ENCODE assay signal across 23 cellular contexts in genomic region chr3:57141719-57142118, GRCh38. TPM values are rescaled to one million over a fixed set of nuclear protein-coding genes. Genes with fewer than 3 reads are reported as not detected.
DNase-seq lines count a peak whose midpoint lies in the region; ATAC-seq and TF ChIP-seq lines count a peak whose summit lies in the region.
"Had no signal": no experiment of that assay in that cellular context is flagged by ENCODE, and none has a peak within 500 bp of the region (broad histone marks: within the 10 kb centered on the region; RNA-seq: fewer than 3 reads in every experiment).

No MANE protein-coding gene starts in this region.

- TF ChIP-seq POLR2A in breast epithelium (IDR thresholded peaks at IDR 0.05), result no peak

- ATAC-seq in GM21619 (IDR thresholded peaks at IDR 0.05; ENCODE audit: unreplicated experiment) (no peak), left lobe of liver (no peak)
- no peak for ATAC-seq in activated naive CD8-positive, alpha-beta T cell treated with anti-CD3 and anti-CD28 coated beads, Interleukin-2, amount 50 U/mL, for 24 hours

- peaks cover 17% of the 10 kb centered on the region for H3K27me3 Mint-ChIP-seq in MCF 10A (ENCODE audit: insufficient read depth, unreplicated experiment)
- H3K27me3 Mint-ChIP-seq in activated naive CD8-positive, alpha-beta T cell treated with anti-CD3 and anti-CD28 coated beads, Interleukin-2, amount 50 U/mL, for 24 hours, result peaks cover 21% of the 10 kb centered on the region

- peaks cover 48% of the 10 kb centered on the region for H3K79me2 ChIP-seq in mesendoderm (ENCODE audit: control insufficient read depth, insufficient read depth, low read length)

- no peaks in the 10 kb centered on the region for H3K4me1 Mint-ChIP-seq in MCF 10A (ENCODE audit: insufficient read depth, unreplicated experiment)
- H3K4me1 Mint-ChIP-seq in activated naive CD8-positive, alpha-beta T cell treated with anti-CD3 and anti-CD28 coated beads, Interleukin-2, amount 50 U/mL, for 24 hours, result no peaks in the 10 kb centered on the region
- H3K4me1 Mint-ChIP-seq: activated B cell treated with CpG ODN at 0.5 μM for 24 hours had no signal

- no peak for TF ChIP-seq CTCF in breast epithelium (IDR thresholded peaks at IDR 0.05)
- TF ChIP-seq CTCF in MCF 10A (IDR thresholded peaks at IDR 0.05; ENCODE audit: unreplicated experiment), result no peak

- H3K27ac ChIP-seq in breast epithelium (peak overlapping the region; percentile 75 to 87), mesendoderm (ENCODE audit: low read depth, low read length) (no peak overlapping the region)
- H3K27ac ChIP-seq: 22Rv1, dorsolateral prefrontal cortex had no signal

- intact Hi-C loops in breast epithelium (cut with DNase I; ENCODE audit: low total_unique reads), result no loop called here
- intact Hi-C loops in MCF 10A (cut with micrococcal nuclease), result no loop called here

- no peak overlapping the region for H4K5ac ChIP-seq in mesendoderm (ENCODE audit: low read length)

- H2BK120ac ChIP-seq in mesendoderm (ENCODE audit: low read depth, low read length), result no peak overlapping the region

- no peaks in the 10 kb centered on the region for H3K9me3 Mint-ChIP-seq in MCF 10A (ENCODE audit: unreplicated experiment)
- H3K9me3 Mint-ChIP-seq in activated naive CD8-positive, alpha-beta T cell treated with anti-CD3 and anti-CD28 coated beads, Interleukin-2, amount 50 U/mL, for 24 hours, result no peaks in the 10 kb centered on the region
- H3K9me3 Mint-ChIP-seq: activated B cell treated with CpG ODN at 0.5 μM for 24 hours; activated T-helper 1 cell treated with anti-CD3 and anti-CD28 coated beads, Interleukin-12 subunit alpha, Interleukin-12 subunit beta, Interleukin-2, Interleukin-4 antibody, amounts not matched to agents 30 ng/mL and 10 ng/mL and 1 ng/mL, durations not matched to agents 14 hours and 24 hours and 36 hours; naive B cell; T-helper 1 cell treated with Interleukin-12 subunit alpha and Interleukin-12 subunit beta and Interleukin-4 antibody, amounts not matched to agents 30 μg/mL and 1 μg/mL, for 36 hours had no signal

- H3K18ac ChIP-seq in mesendoderm (ENCODE audit: low read length), result peak overlapping the region; percentile 91

- DNase-seq in breast epithelium (ENCODE audit: low spot score in 2 of 2) (no peak), MCF 10A (ENCODE audit: unreplicated experiment) (no peak), amniotic epithelial cell (ENCODE audit: low read depth) (peak; percentile 19), mesendoderm (peak; percentile 66), mesenteric fat pad (ENCODE audit: low spot score) (no peak), left lobe of liver (ENCODE audit: low spot score) (no peak)
- DNase-seq in activated naive CD8-positive, alpha-beta T cell treated with anti-CD3 and anti-CD28 coated beads, Interleukin-2, amount 50 U/mL, for 24 hours, result no peak
- DNase-seq: activated B cell treated with CpG ODN at 0.5 μM for 24 hours; activated CD8-positive, alpha-beta memory T cell treated with anti-CD3 and anti-CD28 coated beads for 24 hours; C1 segment of cervical spinal cord; dorsolateral prefrontal cortex; erythroblast; naive B cell; NCI-H1930; NCI-H446 treated with DMSO at 0.1 percent for 48 hours; small intestine; stimulated activated CD4-positive, alpha-beta T cell treated with anti-CD3 and anti-CD28 coated beads, Interleukin-4, amount 100 ng/mL, for 1 hour had no signal

- no CpG with 5 or more reads among the region's 4 CpGs for WGBS in mesendoderm (ENCODE audit: extremely low coverage, insufficient coverage, low lambda C conversion rate)

- H3K4me3 ChIP-seq in breast epithelium, result peak overlapping the region; percentile 7 to 50 (median 11)
- no peak overlapping the region for H3K4me3 ChIP-seq in mesendoderm (ENCODE audit: low read length)
- H3K4me3 ChIP-seq: dorsolateral prefrontal cortex had no signal

- H2BK5ac ChIP-seq in mesendoderm (ENCODE audit: low read length), result no peak overlapping the region

- H3K36me3 Mint-ChIP-seq in MCF 10A (ENCODE audit: insufficient read depth, unreplicated experiment), result no peaks in the 10 kb centered on the region
- no peaks in the 10 kb centered on the region for H3K36me3 Mint-ChIP-seq in activated naive CD8-positive, alpha-beta T cell treated with anti-CD3 and anti-CD28 coated beads, Interleukin-2, amount 50 U/mL, for 24 hours (ENCODE audit: low read depth)
- H3K36me3 Mint-ChIP-seq: activated naive CD8-positive, alpha-beta T cell had no signal

- POLR2A ChIA-PET in MCF 10A (lab: Yijun Ruan, JAX), result no interaction called here

- H3K56ac ChIP-seq in mesendoderm (ENCODE audit: low read length), result no peak overlapping the region

- no peak overlapping the region for H3K4me2 ChIP-seq in mesendoderm (ENCODE audit: low read length)

- H3K36me3 ChIP-seq in breast epithelium (no peaks in the 10 kb centered on the region), mesendoderm (ENCODE audit: control insufficient read depth, insufficient read depth, low read length) (no peaks in the 10 kb centered on the region)

- H3K4me3 Mint-ChIP-seq in MCF 10A (ENCODE audit: unreplicated experiment), result no peak overlapping the region
- H3K4me3 Mint-ChIP-seq in activated naive CD8-positive, alpha-beta T cell treated with anti-CD3 and anti-CD28 coated beads, Interleukin-2, amount 50 U/mL, for 24 hours, result no peak overlapping the region
- H3K4me3 Mint-ChIP-seq: activated B cell treated with CpG ODN at 0.5 μM for 24 hours; activated naive CD8-positive, alpha-beta T cell; activated T-helper 1 cell treated with anti-CD3 and anti-CD28 coated beads, Interleukin-12 subunit alpha, Interleukin-12 subunit beta, Interleukin-2, Interleukin-4 antibody, amounts not matched to agents 30 ng/mL and 10 ng/mL and 1 ng/mL, durations not matched to agents 14 hours and 24 hours and 36 hours; naive B cell; T-helper 1 cell treated with Interleukin-12 subunit alpha and Interleukin-12 subunit beta and Interleukin-4 antibody, amounts not matched to agents 30 μg/mL and 1 μg/mL, for 36 hours had no signal

- H3K79me1 ChIP-seq in mesendoderm (ENCODE audit: low read length), result peaks cover 13% of the 10 kb centered on the region

- no peaks in the 10 kb centered on the region for H3K9me3 ChIP-seq in breast epithelium

- H3K4me1 ChIP-seq in breast epithelium (no peaks in the 10 kb centered on the region), mesendoderm (ENCODE audit: control insufficient read depth, low read depth, low read length) (peaks cover 41% of the 10 kb centered on the region)

- H3K27me3 ChIP-seq in breast epithelium (no peaks in the 10 kb centered on the region), mesendoderm (ENCODE audit: insufficient read depth, low read length, poor library complexity) (no peaks in the 10 kb centered on the region)
- H3K27me3 ChIP-seq: dorsolateral prefrontal cortex had no signal

- H3K9ac ChIP-seq in mesendoderm (ENCODE audit: low read length), result peak overlapping the region; percentile 4

- peak overlapping the region; percentile 61 for H2BK15ac ChIP-seq in mesendoderm (replicated peaks; ENCODE audit: low read depth)

- CTCF ChIA-PET in MCF 10A (lab: Yijun Ruan, JAX), result interaction anchor here (0.6 to 1.3 kb wide), 5 partner anchors 25 to 53 kb away, joined by 3 to 4 read pairs (median 3); no protein-coding TSS in a partner anchor

- no peak overlapping the region for H3K27ac Mint-ChIP-seq in MCF 10A (ENCODE audit: low read depth, unreplicated experiment)
- no peak overlapping the region for H3K27ac Mint-ChIP-seq in activated naive CD8-positive, alpha-beta T cell treated with anti-CD3 and anti-CD28 coated beads, Interleukin-2, amount 50 U/mL, for 24 hours
- H3K27ac Mint-ChIP-seq: activated B cell treated with CpG ODN at 0.5 μM for 24 hours; activated naive CD8-positive, alpha-beta T cell; activated T-helper 1 cell treated with anti-CD3 and anti-CD28 coated beads, Interleukin-12 subunit alpha, Interleukin-12 subunit beta, Interleukin-2, Interleukin-4 antibody, amounts not matched to agents 30 ng/mL and 10 ng/mL and 1 ng/mL, durations not matched to agents 14 hours and 24 hours and 36 hours; naive B cell; T-helper 1 cell treated with Interleukin-12 subunit alpha and Interleukin-12 subunit beta and Interleukin-4 antibody, amounts not matched to agents 30 μg/mL and 1 μg/mL, for 36 hours had no signal

- no TSS peak for BruUV-seq in MCF 10A (replicated peaks; lab: Mats Ljungman, UMichigan)

- no peak overlapping the region for H3K23ac ChIP-seq in mesendoderm (ENCODE audit: low read length)

- no peak overlapping the region for H4K8ac ChIP-seq in mesendoderm (ENCODE audit: low read depth, low read length)

- peak overlapping the region; percentile 75 for H3K4ac ChIP-seq in mesendoderm (ENCODE audit: low read depth, low read length)

- H2AK5ac ChIP-seq in mesendoderm (ENCODE audit: low read length), result no peak overlapping the region

RNA-seq across cellular contexts. Expression of gene IL17RD, which starts 23.4 kb away (rescaled TPM):
- 10 to 100 TPM in 2 of 3 donors, 1 to 10 TPM in 1; 3.0 to 31.8 (median 31.0) TPM for total RNA-seq in breast epithelium
- 0.91 and 1.2 TPM in 2 replicates for total RNA-seq in MCF 10A (2022)
- 69.8 TPM for polyA plus RNA-seq in mesendoderm (2013, experiment 1 of 2)
- polyA plus RNA-seq in mesendoderm (2013, experiment 2 of 2), result 70.2 TPM
- 3.5 TPM for total RNA-seq in mesenteric fat pad
- 0.13 TPM for total RNA-seq in left lobe of liver
- total RNA-seq: activated B cell treated with CpG ODN at 0.5 μM for 24 hours; activated T-helper 1 cell treated with anti-CD3 and anti-CD28 coated beads, Interleukin-12 subunit alpha, Interleukin-12 subunit beta, Interleukin-2, Interleukin-4 antibody, amounts not matched to agents 30 ng/mL and 10 ng/mL and 1 ng/mL, durations not matched to agents 14 hours and 24 hours and 36 hours had no signal

RNA-seq across cellular contexts. Expression of gene HESX1, which starts 58.1 kb away (rescaled TPM):
- total RNA-seq in breast epithelium, result 1 to 10 TPM in 1 of 3 donors, under 1 TPM in 2; 0.48 to 1.3 (median 0.66) TPM
- 0.66 and 1.3 TPM in 2 replicates for total RNA-seq in MCF 10A (2022)
- 1.3 TPM for polyA plus RNA-seq in mesendoderm (2013, experiment 1 of 2)
- polyA plus RNA-seq in mesendoderm (2013, experiment 2 of 2), result 1.4 TPM
- not detected for total RNA-seq in mesenteric fat pad
- total RNA-seq in left lobe of liver, result 0.75 TPM
- total RNA-seq: HT-29 had no signal

Comparison
In these comparisons a context has a peak if more than half of its experiments do, and no peak if none do; other contexts are left out.
1. DNase-seq: peak in amniotic epithelial cell (single experiment) and mesendoderm (single experiment); none in breast epithelium (0 of 2), MCF 10A (single experiment), mesenteric fat pad (single experiment), left lobe of liver (single experiment) and activated naive CD8-positive, alpha-beta T cell treated with anti-CD3 and anti-CD28 coated beads, Interleukin-2, amount 50 U/mL, for 24 hours (single experiment).